Comparison of ENCODE assay signal across 8 cellular contexts in the genomic region with DNA sequence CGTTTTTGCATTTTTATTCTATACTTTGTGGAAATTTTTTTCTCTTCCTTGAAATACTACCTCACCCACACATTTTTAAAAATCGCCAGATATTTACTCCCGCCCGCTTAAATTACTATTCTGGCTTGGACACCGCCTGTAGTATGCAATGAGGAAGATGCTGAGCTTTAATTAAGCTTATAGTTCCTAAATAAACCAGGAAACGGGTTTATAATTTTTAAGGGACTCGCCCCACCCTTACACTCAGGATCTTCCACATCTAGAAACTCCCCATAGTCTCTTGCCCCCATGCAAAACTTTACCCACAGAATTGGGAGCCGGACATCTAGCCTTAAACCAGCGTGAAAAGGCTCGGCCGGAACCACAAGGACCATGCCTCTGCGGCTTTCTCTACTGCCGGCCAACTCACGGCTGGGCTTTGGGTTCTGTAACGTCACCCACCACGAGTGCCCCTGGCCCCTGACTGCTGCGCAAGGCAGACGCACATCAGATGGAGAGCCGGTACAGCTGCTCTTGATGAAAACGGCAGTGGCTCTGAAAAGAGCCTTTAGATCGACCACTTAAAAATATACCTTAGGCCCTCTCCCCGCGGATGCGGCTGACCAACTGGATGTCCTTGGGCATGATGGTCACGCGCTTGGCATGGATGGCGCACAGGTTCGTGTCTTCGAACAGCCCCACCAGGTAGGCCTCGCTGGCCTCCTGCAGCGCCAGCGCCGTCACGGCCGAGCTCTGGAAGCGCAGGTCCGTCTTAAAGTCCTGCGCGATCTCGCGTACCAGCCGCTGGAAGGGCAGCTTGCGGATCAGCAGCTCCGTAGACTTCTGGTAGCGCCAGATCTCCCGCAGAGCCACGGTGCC.
A peak's percentile ranks its signal among the peaks of the same experiment; 100 is the strongest.
DNase-seq lines count a peak whose midpoint lies in the region; ATAC-seq and TF ChIP-seq lines count a peak whose summit lies in the region.
"Not testable (repeated sequence)": the region's sequence is repeated elsewhere in the genome, so short reads cannot be mapped to it uniquely, and the experiment has no call there.

No MANE protein-coding gene starts in this region.

- peak overlapping the region; percentile 66 for H3K9ac ChIP-seq in adipocyte (ENCODE audit: low read length)

- TF ChIP-seq POLR2A in spleen (IDR thresholded peaks at IDR 0.05), result not testable (repeated sequence)

- H3K9me3 ChIP-seq in adipocyte (ENCODE audit: control insufficient read depth, low read length); right cardiac atrium (ENCODE audit: control insufficient read depth, low read length); spleen: not testable (repeated sequence)

- H3K4me1 Mint-ChIP-seq in T-helper 2 cell treated with Interferon-gamma antibody and Interleukin-4, amounts not matched to agents 5 μg/mL and 100 μg/mL, for 36 hours (ENCODE audit: low read depth); naive B cell: not testable (repeated sequence)

- DNase-seq in AG09309 (ENCODE audit: low read depth); T-helper 2 cell treated with Interferon-gamma antibody and Interleukin-4, amounts not matched to agents 5 μg/mL and 100 μg/mL, for 36 hours (ENCODE audit: low spot score); epithelial cell of proximal tubule (ENCODE audit: low read depth); naive B cell: not testable (repeated sequence)
- peak; percentile 18 for DNase-seq in adipocyte (ENCODE audit: low read depth)
- peak; percentile 18 to 68 (median 65) for DNase-seq in right cardiac atrium
- peak; percentile 79 for DNase-seq in spleen

- not testable (repeated sequence) for TF ChIP-seq CTCF in AG09309 (IDR thresholded peaks at IDR 0.05; ENCODE audit: control insufficient read depth, insufficient read depth, low read depth, low read length, missing control alignments); epithelial cell of proximal tubule (conservative IDR thresholded peaks at IDR 0.05; ENCODE audit: low read depth, low read length); spleen (IDR thresholded peaks at IDR 0.05 in 8 of 11, conservative IDR thresholded peaks at IDR 0.05 in 3 of 11)

- H3K36me3 ChIP-seq in adipocyte (ENCODE audit: control insufficient read depth, insufficient read depth, low read length, severe bottlenecking); spleen: not testable (repeated sequence)

- peak overlapping the region; percentile 65 for H3K4me3 Mint-ChIP-seq in T-helper 2 cell treated with Interferon-gamma antibody and Interleukin-4, amounts not matched to agents 5 μg/mL and 100 μg/mL, for 36 hours
- H3K4me3 Mint-ChIP-seq in naive B cell, result peak overlapping the region; percentile 29 to 86 (median 48)

- not testable (repeated sequence) for H3K36me3 Mint-ChIP-seq in T-helper 2 cell treated with Interferon-gamma antibody and Interleukin-4, amounts not matched to agents 5 μg/mL and 100 μg/mL, for 36 hours (ENCODE audit: low read depth); naive B cell

- H3K4me1 ChIP-seq in adipocyte (ENCODE audit: control insufficient read depth, insufficient read depth, low read length); right cardiac atrium (ENCODE audit: control insufficient read depth, insufficient read depth, low read length); spleen: not testable (repeated sequence)

- H3K9me3 Mint-ChIP-seq in T-helper 2 cell treated with Interferon-gamma antibody and Interleukin-4, amounts not matched to agents 5 μg/mL and 100 μg/mL, for 36 hours; naive B cell: not testable (repeated sequence)

- H3K27ac Mint-ChIP-seq in T-helper 2 cell treated with Interferon-gamma antibody and Interleukin-4, amounts not matched to agents 5 μg/mL and 100 μg/mL, for 36 hours, result peak overlapping the region; percentile 15
- not testable (repeated sequence) for H3K27ac Mint-ChIP-seq in naive B cell

- ATAC-seq in HG02678 (IDR thresholded peaks at IDR 0.05; ENCODE audit: unreplicated experiment), result peak; percentile 23
- peak; percentile 65 to 78 for ATAC-seq in right cardiac atrium
- ATAC-seq in naive B cell (ENCODE audit: low read depth in 2 of 2), result not testable (repeated sequence)

- H3K27me3 Mint-ChIP-seq in T-helper 2 cell treated with Interferon-gamma antibody and Interleukin-4, amounts not matched to agents 5 μg/mL and 100 μg/mL, for 36 hours (ENCODE audit: low read depth); naive B cell: not testable (repeated sequence)

- H3K27ac ChIP-seq in right cardiac atrium (ENCODE audit: low read length), result peak overlapping the region; percentile 43
- H3K27ac ChIP-seq in spleen, result peak overlapping the region in 7 of 8 donors; percentile 58 to 78 (median 67)

- intact Hi-C loops in right cardiac atrium (cut with DNase I); spleen (cut with DNase I; ENCODE audit: low total_unique reads): not testable (repeated sequence)

- WGBS in right cardiac atrium, result 3% methylated on average over 40 of the region's 47 CpGs
- WGBS in spleen, 5 donors, result 1 to 47% (median 18%) methylated on average over 11 to 40 of the region's 47 CpGs

- not testable (repeated sequence) for H3K27me3 ChIP-seq in adipocyte (replicated peaks; ENCODE audit: control insufficient read depth, insufficient read depth, low read length); right cardiac atrium (ENCODE audit: control insufficient read depth, insufficient read depth); spleen (replicated peaks in 1 of 7)

- H3K4me3 ChIP-seq in AG09309 (ENCODE audit: control insufficient read depth, low read depth, low read length), result peak overlapping the region; percentile 45
- H3K4me3 ChIP-seq in adipocyte (ENCODE audit: low read length), result peak overlapping the region; percentile 73
- H3K4me3 ChIP-seq in epithelial cell of proximal tubule (ENCODE audit: low read depth, low read length), result peak overlapping the region; percentile 52
- H3K4me3 ChIP-seq in right cardiac atrium (ENCODE audit: low read length), result peak overlapping the region; percentile 50
- peak overlapping the region in 7 of 8 donors; percentile 2 to 58 (median 30) for H3K4me3 ChIP-seq in spleen
